ENCODE assay signal across 7 cellular contexts in the genomic region with DNA sequence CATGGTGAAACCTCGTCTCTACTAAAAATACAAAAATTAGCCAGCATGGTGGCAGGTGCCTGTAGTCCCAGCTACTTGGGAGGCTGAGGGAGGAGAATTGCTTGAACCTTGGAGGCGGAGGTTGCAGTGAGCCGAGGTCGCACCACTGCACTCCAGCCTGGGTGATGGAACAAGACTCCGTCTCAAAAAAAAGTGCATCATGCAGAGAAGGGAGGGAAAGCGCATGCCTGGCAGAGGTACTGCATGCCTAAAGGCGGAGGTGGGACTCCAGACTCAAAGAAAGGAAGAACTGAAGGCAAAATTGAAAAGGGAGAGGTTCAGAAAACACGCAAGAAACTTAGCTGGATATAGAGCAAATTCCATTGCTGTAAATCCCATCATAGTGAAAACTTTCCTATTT.
A peak's percentile ranks its signal among the peaks of the same experiment; 100 is the strongest.
DNase-seq lines count a peak whose midpoint lies in the region; ATAC-seq and TF ChIP-seq lines count a peak whose summit lies in the region.
"Not testable (repeated sequence)": the region's sequence is repeated elsewhere in the genome, so short reads cannot be mapped to it uniquely, and the experiment has no call there.

No MANE protein-coding gene starts in this region.

- peak in 1 of 5 donors; percentile 8 for DNase-seq in CD8-positive, alpha-beta memory T cell
- peak; percentile 25 for DNase-seq in activated CD4-positive, alpha-beta T cell treated with anti-CD3 and anti-CD28 coated beads for 36 hours
- not testable (repeated sequence) for DNase-seq in activated CD8-positive, alpha-beta T cell treated with anti-CD3 and anti-CD28 coated beads, Interleukin-2, amount 10 ng/mL, durations not matched to agents 7 days and 5 days; activated naive CD4-positive, alpha-beta T cell treated with anti-CD3 and anti-CD28 coated beads, Interleukin-2, amount 10 ng/mL, durations not matched to agents 7 days and 5 days; central memory CD8-positive, alpha-beta T cell (ENCODE audit: low spot score in 2 of 2)
- DNase-seq in activated T-cell treated with anti-CD3 and anti-CD28 coated beads, Interleukin-2, amount 50 U/mL, for 48 hours = peak; percentile 25 to 31
- DNase-seq in osteoblast (ENCODE audit: insufficient read length, low spot score, missing footprints) = peak; percentile 60

- H3K36me3 Mint-ChIP-seq in CD8-positive, alpha-beta memory T cell = peaks cover 0 to 66% (median 12%) of the 10 kb centered on the region in 3 donors
- peaks cover 60% of the 10 kb centered on the region for H3K36me3 Mint-ChIP-seq in activated CD4-positive, alpha-beta T cell treated with anti-CD3 and anti-CD28 coated beads for 36 hours (ENCODE audit: low read depth)
- peaks cover 68% of the 10 kb centered on the region for H3K36me3 Mint-ChIP-seq in activated CD8-positive, alpha-beta T cell treated with anti-CD3 and anti-CD28 coated beads, Interleukin-2, amount 10 ng/mL, durations not matched to agents 7 days and 5 days (ENCODE audit: low read depth)
- H3K36me3 Mint-ChIP-seq in activated naive CD4-positive, alpha-beta T cell treated with anti-CD3 and anti-CD28 coated beads, Interleukin-2, amount 10 ng/mL, durations not matched to agents 7 days and 5 days = peaks cover 66% of the 10 kb centered on the region
- H3K36me3 Mint-ChIP-seq in central memory CD8-positive, alpha-beta T cell (ENCODE audit: insufficient read depth) = peaks cover 48% of the 10 kb centered on the region

- not testable (repeated sequence) for H2AFZ ChIP-seq in osteoblast (ENCODE audit: low read length)

- not testable (repeated sequence) for H3K79me2 ChIP-seq in osteoblast (ENCODE audit: insufficient read depth, low read length)

- H3K4me1 Mint-ChIP-seq in CD8-positive, alpha-beta memory T cell = peaks cover 93 to 100% (median 98%) of the 10 kb centered on the region in 3 donors
- peaks cover 93% of the 10 kb centered on the region for H3K4me1 Mint-ChIP-seq in activated CD4-positive, alpha-beta T cell treated with anti-CD3 and anti-CD28 coated beads for 36 hours
- peaks cover 93% of the 10 kb centered on the region for H3K4me1 Mint-ChIP-seq in activated CD8-positive, alpha-beta T cell treated with anti-CD3 and anti-CD28 coated beads, Interleukin-2, amount 10 ng/mL, durations not matched to agents 7 days and 5 days (ENCODE audit: low read depth)
- peaks cover 97% of the 10 kb centered on the region for H3K4me1 Mint-ChIP-seq in activated naive CD4-positive, alpha-beta T cell treated with anti-CD3 and anti-CD28 coated beads, Interleukin-2, amount 10 ng/mL, durations not matched to agents 7 days and 5 days
- peaks cover 96% of the 10 kb centered on the region for H3K4me1 Mint-ChIP-seq in central memory CD8-positive, alpha-beta T cell

- POLR2A ChIA-PET in CD8-positive, alpha-beta memory T cell (lab: Charles Lee); activated CD8-positive, alpha-beta T cell treated with anti-CD3 and anti-CD28 coated beads, Interleukin-2, amount 10 ng/mL, durations not matched to agents 7 days and 5 days (lab: Charles Lee): not testable (repeated sequence)
- POLR2A ChIA-PET in activated CD4-positive, alpha-beta T cell treated with anti-CD3 and anti-CD28 coated beads for 36 hours (lab: Charles Lee) = interaction anchor here (0.7 kb wide), 1 partner anchor 91 kb away, joined by 3 read pairs; no protein-coding TSS in a partner anchor

- H3K36me3 ChIP-seq in CD8-positive, alpha-beta memory T cell (ENCODE audit: insufficient read depth, low read length); osteoblast (ENCODE audit: insufficient read depth, low read length): not testable (repeated sequence)

- H3K9me3 ChIP-seq in CD8-positive, alpha-beta memory T cell (ENCODE audit: low read length); osteoblast (ENCODE audit: low read depth, low read length): not testable (repeated sequence)

- peak overlapping the region; percentile 44 for H3K4me3 ChIP-seq in CD8-positive, alpha-beta memory T cell (ENCODE audit: low read length)
- not testable (repeated sequence) for H3K4me3 ChIP-seq in osteoblast (ENCODE audit: insufficient read depth, low read length)

- not testable (repeated sequence) for H3K27me3 ChIP-seq in CD8-positive, alpha-beta memory T cell (ENCODE audit: insufficient read depth, low read length, poor library complexity, severe bottlenecking); osteoblast (ENCODE audit: insufficient read depth, low read length)

- peaks cover 98% of the 10 kb centered on the region for H3K4me1 ChIP-seq in CD8-positive, alpha-beta memory T cell (ENCODE audit: insufficient read depth, low read length)
- not testable (repeated sequence) for H3K4me1 ChIP-seq in osteoblast (ENCODE audit: insufficient read depth, low read length)

- CTCF ChIA-PET in CD8-positive, alpha-beta memory T cell (lab: Charles Lee) = interaction anchor here (1.5 to 3.9 kb wide), 3 partner anchors 43 to 85 kb away, joined by 4 to 39 read pairs (median 4); a partner anchor contains a TSS
- CTCF ChIA-PET in activated CD4-positive, alpha-beta T cell treated with anti-CD3 and anti-CD28 coated beads for 36 hours (lab: Charles Lee) = interaction anchor here (1.0 kb wide), 1 partner anchor 45 kb away, joined by 3 read pairs; no protein-coding TSS in a partner anchor
- CTCF ChIA-PET in activated CD8-positive, alpha-beta T cell treated with anti-CD3 and anti-CD28 coated beads, Interleukin-2, amount 10 ng/mL, durations not matched to agents 7 days and 5 days (lab: Charles Lee) = interaction anchor here (1.7 to 7.5 kb wide), 3 partner anchors 68 to 1048 kb away, joined by 5 to 86 read pairs (median 21); no protein-coding TSS in a partner anchor
- CTCF ChIA-PET in activated naive CD4-positive, alpha-beta T cell treated with anti-CD3 and anti-CD28 coated beads, Interleukin-2, amount 10 ng/mL, durations not matched to agents 7 days and 5 days (lab: Charles Lee) = interaction anchor here (0.9 to 3.5 kb wide), 3 partner anchors 38 to 80 kb away, joined by 3 to 17 read pairs (median 4); no protein-coding TSS in a partner anchor

- ATAC-seq in activated CD4-positive, alpha-beta T cell treated with anti-CD3 and anti-CD28 coated beads for 36 hours; activated CD8-positive, alpha-beta T cell treated with anti-CD3 and anti-CD28 coated beads, Interleukin-2, amount 10 ng/mL, durations not matched to agents 7 days and 5 days; central memory CD8-positive, alpha-beta T cell (replicated peaks; ENCODE audit: extremely low read depth, poor library complexity, severe bottlenecking): not testable (repeated sequence)

- not testable (repeated sequence) for H3K27ac ChIP-seq in CD8-positive, alpha-beta memory T cell (ENCODE audit: low read depth, low read length); osteoblast (ENCODE audit: low read depth, low read length)

- peak overlapping the region in 7 of 8 donors; percentile 88 to 98 (median 95) for H3K27ac Mint-ChIP-seq in CD8-positive, alpha-beta memory T cell
- peak overlapping the region; percentile 96 for H3K27ac Mint-ChIP-seq in activated CD4-positive, alpha-beta T cell treated with anti-CD3 and anti-CD28 coated beads for 36 hours
- peak overlapping the region; percentile 89 for H3K27ac Mint-ChIP-seq in activated CD8-positive, alpha-beta T cell treated with anti-CD3 and anti-CD28 coated beads, Interleukin-2, amount 10 ng/mL, durations not matched to agents 7 days and 5 days
- H3K27ac Mint-ChIP-seq in activated naive CD4-positive, alpha-beta T cell treated with anti-CD3 and anti-CD28 coated beads, Interleukin-2, amount 10 ng/mL, durations not matched to agents 7 days and 5 days = peak overlapping the region; percentile 94
- H3K27ac Mint-ChIP-seq in central memory CD8-positive, alpha-beta T cell (ENCODE audit: low read depth) = peak overlapping the region; percentile 97

- not testable (repeated sequence) for TF ChIP-seq CTCF in osteoblast (IDR thresholded peaks at IDR 0.05; ENCODE audit: extremely low read depth, low read depth, low read length)

- not testable (repeated sequence) for H3K4me2 ChIP-seq in osteoblast (ENCODE audit: insufficient read depth, low read length)

- H3K4me3 Mint-ChIP-seq in CD8-positive, alpha-beta memory T cell = peak overlapping the region; percentile 60 to 85 (median 77)
- H3K4me3 Mint-ChIP-seq in activated CD4-positive, alpha-beta T cell treated with anti-CD3 and anti-CD28 coated beads for 36 hours = peak overlapping the region; percentile 67
- peak overlapping the region; percentile 60 for H3K4me3 Mint-ChIP-seq in activated CD8-positive, alpha-beta T cell treated with anti-CD3 and anti-CD28 coated beads, Interleukin-2, amount 10 ng/mL, durations not matched to agents 7 days and 5 days
- H3K4me3 Mint-ChIP-seq in activated naive CD4-positive, alpha-beta T cell treated with anti-CD3 and anti-CD28 coated beads, Interleukin-2, amount 10 ng/mL, durations not matched to agents 7 days and 5 days = peak overlapping the region; percentile 72
- peak overlapping the region; percentile 87 for H3K4me3 Mint-ChIP-seq in central memory CD8-positive, alpha-beta T cell

- not testable (repeated sequence) for H3K27me3 Mint-ChIP-seq in CD8-positive, alpha-beta memory T cell; activated CD4-positive, alpha-beta T cell treated with anti-CD3 and anti-CD28 coated beads for 36 hours; activated CD8-positive, alpha-beta T cell treated with anti-CD3 and anti-CD28 coated beads, Interleukin-2, amount 10 ng/mL, durations not matched to agents 7 days and 5 days (ENCODE audit: low read depth); activated naive CD4-positive, alpha-beta T cell treated with anti-CD3 and anti-CD28 coated beads, Interleukin-2, amount 10 ng/mL, durations not matched to agents 7 days and 5 days; central memory CD8-positive, alpha-beta T cell

- not testable (repeated sequence) for H3K9me3 Mint-ChIP-seq in CD8-positive, alpha-beta memory T cell; activated CD4-positive, alpha-beta T cell treated with anti-CD3 and anti-CD28 coated beads for 36 hours (ENCODE audit: low read depth); activated CD8-positive, alpha-beta T cell treated with anti-CD3 and anti-CD28 coated beads, Interleukin-2, amount 10 ng/mL, durations not matched to agents 7 days and 5 days (ENCODE audit: insufficient read depth); activated naive CD4-positive, alpha-beta T cell treated with anti-CD3 and anti-CD28 coated beads, Interleukin-2, amount 10 ng/mL, durations not matched to agents 7 days and 5 days; central memory CD8-positive, alpha-beta T cell

- H4K20me1 ChIP-seq in osteoblast (ENCODE audit: insufficient read depth, low read length) = not testable (repeated sequence)

- intact Hi-C loops in activated CD4-positive, alpha-beta T cell treated with anti-CD3 and anti-CD28 coated beads for 36 hours (cut with DNase I, micrococcal nuclease) = loop anchor here (5.0 to 10.0 kb wide), 4 partner anchors 56 to 1732 kb away; no protein-coding TSS in a partner anchor
